ENCODE assay signal across 8 cellular contexts in genomic region chr19:17762505-17763229, GRCh38. TPM values are rescaled to one million over a fixed set of nuclear protein-coding genes. Genes with fewer than 3 reads are reported as not detected.
DNase-seq lines count a peak whose midpoint lies in the region; ATAC-seq and TF ChIP-seq lines count a peak whose summit lies in the region.

No MANE protein-coding gene starts in this region.

- RAD21 ChIA-PET in HCT116 (lab: Charles Lee; ENCODE audit: low non-redundant PET in 1 of 2, low total read pairs in 2 of 2, uncharacterized antibody in 2 of 2, unreplicated experiment in 2 of 2), result interaction anchor here in 1 of 2 experiments (1.7 kb wide), 1 partner anchor 93 kb away, joined by 5 read pairs; no protein-coding TSS in a partner anchor

- H3K4me3 Mint-ChIP-seq in osteocyte (ENCODE audit: unreplicated experiment), result no peak overlapping the region

- CTCF ChIA-PET in HCT116 (lab: Charles Lee), result interaction anchor here (1.1 kb wide), 1 partner anchor 321 kb away, joined by 4 read pairs; no protein-coding TSS in a partner anchor

- peak; percentile 35 for DNase-seq in AG10803 (ENCODE audit: low read depth)
- no peak for DNase-seq in HCT116 (ENCODE audit: low read depth, low spot score)
- peak; percentile 87 for DNase-seq in SK-MEL-5 (ENCODE audit: low read depth, low spot score)
- DNase-seq in glomerular visceral epithelial cell (ENCODE audit: extremely low spot score), result peak; percentile 39
- DNase-seq in vagina (ENCODE audit: extremely low spot score in 2 of 2), result no peak
- no peak for DNase-seq in activated CD8-positive, alpha-beta memory T cell treated with anti-CD3 and anti-CD28 coated beads for 24 hours
- DNase-seq in osteocyte (ENCODE audit: extremely low spot score, unreplicated experiment), result no peak

- no peak overlapping the region for H3K9ac ChIP-seq in HCT116 (ENCODE audit: low read length)

- no peaks in the 10 kb centered on the region for H3K9me3 Mint-ChIP-seq in osteocyte (ENCODE audit: unreplicated experiment)

- no peak overlapping the region for H3K27ac ChIP-seq in HCT116 (ENCODE audit: low read depth, low read length)
- no peak overlapping the region for H3K27ac ChIP-seq in vagina

- TF ChIP-seq POLR2A in HCT116 (IDR thresholded peaks at IDR 0.05; ENCODE audit: borderline replicate concordance, extremely low read depth, insufficient read depth, insufficient read length), result no peak
- TF ChIP-seq POLR2A in vagina (IDR thresholded peaks at IDR 0.05), result no peak

- no peaks in the 10 kb centered on the region for H4K20me1 ChIP-seq in HCT116 (ENCODE audit: insufficient read depth)

- H3K27me3 ChIP-seq in HCT116 (ENCODE audit: insufficient read depth, low read length) (no peaks in the 10 kb centered on the region), vagina (no peaks in the 10 kb centered on the region)

- peak; percentile 66 for ATAC-seq in HCT116
- ATAC-seq in HG03045 (IDR thresholded peaks at IDR 0.05; ENCODE audit: unreplicated experiment), result no peak

- H3K4me1 Mint-ChIP-seq in osteocyte (ENCODE audit: unreplicated experiment), result peaks cover 13% of the 10 kb centered on the region

- H3K4me3 ChIP-seq in AG10803 (ENCODE audit: low read length) (no peak overlapping the region), HCT116 (replicated peaks in 1 of 2; ENCODE audit: low read depth in 1 of 2, low read length in 2 of 2) (no peak overlapping the region), vagina (no peak overlapping the region)

- intact Hi-C loops in HCT116 (cut with micrococcal nuclease) (no loop called here), vagina (cut with DNase I) (no loop called here)

- TF ChIP-seq CTCF in AG10803 (conservative IDR thresholded peaks at IDR 0.05; ENCODE audit: low read length) (no peak), HCT116 (IDR thresholded peaks at IDR 0.05 in 2 of 3, conservative IDR thresholded peaks at IDR 0.05 in 1 of 3; ENCODE audit: borderline replicate concordance in 1 of 3, insufficient read depth in 1 of 3, low read depth in 2 of 3, low read length in 2 of 3) (no peak), vagina (IDR thresholded peaks at IDR 0.05) (no peak), osteocyte (IDR thresholded peaks at IDR 0.05) (no peak)

- no peaks in the 10 kb centered on the region for H3K36me3 Mint-ChIP-seq in osteocyte (ENCODE audit: unreplicated experiment)

- H3K9me3 ChIP-seq in HCT116 (ENCODE audit: control insufficient read depth in 1 of 2, insufficient read depth in 1 of 2, low read depth in 1 of 2, low read length in 2 of 2) (no peaks in the 10 kb centered on the region), vagina (no peaks in the 10 kb centered on the region)

- in situ Hi-C loops in SK-MEL-5 (cut with HindIII; ENCODE audit: low pct_unique_long_range_greater_than_20kb, low sequenced_read_pairs), result no loop called here

- H3K27me3 Mint-ChIP-seq in osteocyte (ENCODE audit: unreplicated experiment), result no peaks in the 10 kb centered on the region

- no peaks in the 10 kb centered on the region for H3K36me3 ChIP-seq in HCT116 (ENCODE audit: control insufficient read depth in 1 of 2, insufficient read depth in 2 of 2, low read length in 2 of 2)
- H3K36me3 ChIP-seq in vagina, result no peaks in the 10 kb centered on the region

- no peak overlapping the region for H3K27ac Mint-ChIP-seq in osteocyte (ENCODE audit: unreplicated experiment)

- no peaks in the 10 kb centered on the region for H3K9me2 ChIP-seq in HCT116 (ENCODE audit: insufficient read depth)

- POLR2A ChIA-PET in HCT116 (lab: Charles Lee), result no interaction called here

- TF ChIP-seq RAD21 in HCT116 (IDR thresholded peaks at IDR 0.05; ENCODE audit: low read depth), result no peak

- BruUV-seq in HCT116 (replicated peaks; lab: Mats Ljungman, UMichigan), result no TSS peak

- H3K79me2 ChIP-seq in HCT116 (ENCODE audit: insufficient read depth, low read length), result no peaks in the 10 kb centered on the region

- H2AFZ ChIP-seq in HCT116 (ENCODE audit: low read depth, low read length, poor library complexity, severe bottlenecking), result no peak overlapping the region

- peaks cover 27 to 52% of the 10 kb centered on the region in 2 experiments for H3K4me1 ChIP-seq in HCT116 (ENCODE audit: control insufficient read depth in 1 of 2, insufficient read depth in 2 of 2, low read length in 2 of 2)
- H3K4me1 ChIP-seq in vagina, result peaks cover 7% of the 10 kb centered on the region

- H3K4me2 ChIP-seq in HCT116 (ENCODE audit: low read length), result no peak overlapping the region

TF ChIP-seq in HCT116, 20 proteins besides CTCF, POLR2A, EP300 and RAD21:
- no peak for TF ChIP-seq EZH2phosphoT487 (IDR thresholded peaks at IDR 0.05; ENCODE audit: borderline replicate concordance)
- TF ChIP-seq POLR2AphosphoS5 (IDR thresholded peaks at IDR 0.05; ENCODE audit: low read depth, low read length), result no peak
- TF ChIP-seq, protein P1, sequence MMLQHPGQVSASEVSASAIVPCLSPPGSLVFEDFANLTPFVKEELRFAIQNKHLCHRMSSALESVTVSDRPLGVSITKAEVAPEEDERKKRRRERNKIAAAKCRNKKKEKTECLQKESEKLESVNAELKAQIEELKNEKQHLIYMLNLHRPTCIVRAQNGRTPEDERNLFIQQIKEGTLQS (IDR thresholded peaks at IDR 0.05), result no peak
- TF ChIP-seq ZFX (IDR thresholded peaks at IDR 0.05), result no peak
- TF ChIP-seq CBX3 (IDR thresholded peaks at IDR 0.05; ENCODE audit: low read depth), result no peak
- TF ChIP-seq CEBPB (IDR thresholded peaks at IDR 0.05; ENCODE audit: low read depth), result no peak
- TF ChIP-seq SIN3A (IDR thresholded peaks at IDR 0.05; ENCODE audit: low read depth), result no peak
- no peak for TF ChIP-seq TCF7L2 (IDR thresholded peaks at IDR 0.05; ENCODE audit: borderline replicate concordance, extremely low read depth, insufficient read depth, insufficient read length)
- no peak for TF ChIP-seq SRF (IDR thresholded peaks at IDR 0.05; ENCODE audit: low read depth)
- no peak for TF ChIP-seq SP1 (IDR thresholded peaks at IDR 0.05; ENCODE audit: low read depth)
TF ChIP-seq in HCT116: peak in this region for 0.

RNA-seq across cellular contexts. Expression of gene FCHO1, which starts 11.4 kb away (rescaled TPM):
- 28.1 TPM for total RNA-seq in HCT116 (2021; ENCODE audit: unreplicated experiment)
- 36.8 and 37.2 TPM in 2 replicates for polyA plus RNA-seq in HCT116 (2012)
- total RNA-seq in SK-MEL-5 (2014; rRNA removed; shearing (Covaris generic)), result 0.85 and 0.92 TPM in 2 replicates
- 1.4 and 1.5 TPM in 2 replicates for polyA plus RNA-seq in SK-MEL-5 (2015; cell fraction: cytosol; rRNA removed)
- 1.6 and 3.1 TPM in 2 replicates for polyA plus RNA-seq in SK-MEL-5 (2015; cell fraction: nucleus; rRNA removed)
- total RNA-seq in vagina, result 12.3 TPM
- 0.56 and 1.0 TPM in 2 replicates for total RNA-seq in osteocyte

RNA-seq across cellular contexts. Expression of gene B3GNT3, which starts 32.3 kb away (rescaled TPM):
- 22.2 TPM for total RNA-seq in HCT116 (2021; ENCODE audit: unreplicated experiment)
- polyA plus RNA-seq in HCT116 (2012), result 30.3 and 34.5 TPM in 2 replicates
- not detected in 2 replicates for total RNA-seq in SK-MEL-5 (2014; rRNA removed; shearing (Covaris generic))
- 0.10 TPM in 1 of 2 replicates, not detected in the other for polyA plus RNA-seq in SK-MEL-5 (2015; cell fraction: cytosol; rRNA removed)
- not detected in 2 replicates for polyA plus RNA-seq in SK-MEL-5 (2015; cell fraction: nucleus; rRNA removed)
- total RNA-seq in vagina, result 1.5 TPM
- total RNA-seq in osteocyte, result not detected in 2 replicates

RNA-seq across cellular contexts. Expression of gene MAP1S, which starts 43.4 kb away (rescaled TPM):
- total RNA-seq in HCT116 (2021; ENCODE audit: unreplicated experiment) (80.8 TPM), vagina (30.2 TPM), osteocyte (56.5 and 63.1 TPM in 2 replicates)
- 81.9 and 125 TPM in 2 replicates for polyA plus RNA-seq in HCT116 (2012)
- 10.0 and 12.3 TPM in 2 replicates for total RNA-seq in SK-MEL-5 (2014; rRNA removed; shearing (Covaris generic))
- 53.0 and 55.2 TPM in 2 replicates for polyA plus RNA-seq in SK-MEL-5 (2015; cell fraction: cytosol; rRNA removed)
- polyA plus RNA-seq in SK-MEL-5 (2015; cell fraction: nucleus; rRNA removed), result 20.3 and 21.4 TPM in 2 replicates

RNA-seq across cellular contexts. Expression of gene INSL3, which starts 58.7 kb away (rescaled TPM):
- total RNA-seq in HCT116 (2021; ENCODE audit: unreplicated experiment) (0.96 TPM), vagina (not detected), osteocyte (not detected in 2 replicates)
- polyA plus RNA-seq in HCT116 (2012), result 0.98 and 1.7 TPM in 2 replicates
- not detected in 2 replicates for total RNA-seq in SK-MEL-5 (2014; rRNA removed; shearing (Covaris generic))
- not detected in 2 replicates for polyA plus RNA-seq in SK-MEL-5 (2015; cell fraction: cytosol; rRNA removed)
- polyA plus RNA-seq in SK-MEL-5 (2015; cell fraction: nucleus; rRNA removed), result not detected in 2 replicates

Comparison
In these comparisons a context has a peak if more than half of its experiments do, and no peak if none do; other contexts are left out.
1. DNase-seq: peak in AG10803 (single experiment), SK-MEL-5 (single experiment) and glomerular visceral epithelial cell (single experiment); none in HCT116 (single experiment), vagina (0 of 2), activated CD8-positive, alpha-beta memory T cell treated with anti-CD3 and anti-CD28 coated beads for 24 hours (single experiment) and osteocyte (single experiment).